ENCODE assay signal across 17 cellular contexts in the genomic region with DNA sequence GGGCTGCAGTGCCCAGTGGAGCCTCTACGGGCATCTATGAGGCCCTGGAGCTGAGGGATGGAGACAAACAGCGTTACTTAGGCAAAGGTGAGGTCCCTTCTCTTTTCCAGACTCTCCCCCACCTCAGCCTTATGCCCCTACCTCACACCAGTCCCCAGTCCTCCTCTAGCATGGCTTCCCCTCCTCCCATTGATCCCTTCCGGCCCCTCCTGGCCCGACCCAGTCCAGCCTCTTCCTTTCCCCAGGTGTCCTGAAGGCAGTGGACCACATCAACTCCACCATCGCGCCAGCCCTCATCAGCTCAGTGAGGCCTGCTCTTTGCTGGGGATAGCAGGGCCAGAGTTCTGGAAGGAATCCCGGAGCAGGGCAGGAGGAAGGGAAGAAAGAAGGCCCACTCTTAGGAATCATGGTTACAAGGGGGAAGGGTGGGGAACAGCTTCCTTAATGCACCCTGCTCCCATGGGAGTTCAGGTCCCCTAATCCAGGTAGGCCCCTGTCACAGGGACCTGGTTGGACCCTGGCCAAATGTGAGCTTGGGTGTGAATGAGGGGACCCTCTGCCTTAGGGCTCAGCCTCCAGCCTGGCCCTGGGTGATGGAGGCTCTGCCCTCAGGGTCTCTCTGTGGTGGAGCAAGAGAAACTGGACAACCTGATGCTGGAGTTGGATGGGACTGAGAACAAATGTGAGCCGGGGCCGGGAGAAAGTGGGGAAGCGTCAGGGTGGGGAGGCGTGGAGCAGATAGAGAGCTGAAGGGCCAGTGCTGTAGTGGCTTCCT. TPM values are rescaled to one million over a fixed set of nuclear protein-coding genes. Genes with fewer than 3 reads are reported as not detected.
DNase-seq lines count a peak whose midpoint lies in the region; ATAC-seq and TF ChIP-seq lines count a peak whose summit lies in the region.
"Had no signal": no experiment of that assay in that cellular context is flagged by ENCODE, and none has a peak within 500 bp of the region (broad histone marks: within the 10 kb centered on the region; RNA-seq: fewer than 3 reads in every experiment).

No MANE protein-coding gene starts in this region.

- TF ChIP-seq POLR2A in stomach (IDR thresholded peaks at IDR 0.05) = no peak

- DNase-seq in activated naive CD4-positive, alpha-beta T cell treated with anti-CD3 and anti-CD28 coated beads for 36 hours = no peak
- DNase-seq in activated naive CD4-positive, alpha-beta T cell (lab: John Stamatoyannopoulos, UW) = no peak
- DNase-seq in Panc1 (ENCODE audit: low read depth, low spot score) (no peak), glutamatergic neuron (no peak), stomach (no peak)
- DNase-seq in stimulated activated naive CD8-positive, alpha-beta T cell treated with anti-CD3 and anti-CD28 coated beads, Interleukin-15, amount 100 ng/mL, for 72 hours = no peak
- no peak for DNase-seq in stimulated activated CD4-positive, alpha-beta T cell treated with anti-CD3 and anti-CD28 coated beads, Interleukin-12 subunit alpha, Interleukin-12 subunit beta, amount 100 ng/mL, for 4 hours
- DNase-seq: DMS79, GOT3, left ventricle myocardium inferior, NCI-H1092 treated with DMSO at 0.1 percent for 48 hours, occipital lobe, uterus had no signal

- 92 to 94% (median 93%) methylated on average over 11 of the region's 11 CpGs for WGBS in stomach, 5 donors

- H3K4me1 ChIP-seq in Panc1 (ENCODE audit: control insufficient read depth, insufficient read depth, low read length) (peaks cover 4% of the 10 kb centered on the region; the same call in 1 of the 2 replicates), stomach (peaks cover 18 to 30% (median 26%) of the 10 kb centered on the region in 4 donors)
- H3K4me1 ChIP-seq: uterus had no signal

- H3K27ac Mint-ChIP-seq in activated naive CD4-positive, alpha-beta T cell treated with anti-CD3 and anti-CD28 coated beads for 36 hours = peak overlapping the region; percentile 43
- H3K27ac Mint-ChIP-seq in glutamatergic neuron (ENCODE audit: unreplicated experiment) = no peak overlapping the region
- peak overlapping the region; percentile 21 to 43 for H3K27ac Mint-ChIP-seq in stimulated activated naive CD8-positive, alpha-beta T cell treated with anti-CD3 and anti-CD28 coated beads, Interleukin-15, amount 100 ng/mL, for 72 hours

- CTCF ChIA-PET in activated naive CD4-positive, alpha-beta T cell treated with anti-CD3 and anti-CD28 coated beads for 36 hours (lab: Charles Lee) = interaction anchor here (0.6 to 0.9 kb wide), 3 partner anchors 21 to 58 kb away, joined by 3 to 7 read pairs (median 4); no protein-coding TSS in a partner anchor
- CTCF ChIA-PET in Panc1 (lab: Charles Lee) = no interaction called here

- peaks cover 25% of the 10 kb centered on the region for H3K36me3 Mint-ChIP-seq in activated naive CD4-positive, alpha-beta T cell treated with anti-CD3 and anti-CD28 coated beads for 36 hours (ENCODE audit: low read depth)
- peaks cover 4% of the 10 kb centered on the region for H3K36me3 Mint-ChIP-seq in glutamatergic neuron (ENCODE audit: unreplicated experiment)

- peak overlapping the region; percentile 89 for H3K4me3 Mint-ChIP-seq in activated naive CD4-positive, alpha-beta T cell treated with anti-CD3 and anti-CD28 coated beads for 36 hours
- peak overlapping the region; percentile 52 for H3K4me3 Mint-ChIP-seq in glutamatergic neuron (ENCODE audit: unreplicated experiment)
- peak overlapping the region in 1 of 2 donors; percentile 97 for H3K4me3 Mint-ChIP-seq in stimulated activated naive CD8-positive, alpha-beta T cell treated with anti-CD3 and anti-CD28 coated beads, Interleukin-15, amount 100 ng/mL, for 72 hours

- intact Hi-C loops in activated naive CD4-positive, alpha-beta T cell treated with anti-CD3 and anti-CD28 coated beads for 36 hours (cut with micrococcal nuclease) = no loop called here
- intact Hi-C loops in Panc1 (cut with micrococcal nuclease; ENCODE audit: unreplicated experiment) = no loop called here
- intact Hi-C loops in stomach (cut with DNase I; ENCODE audit: low total_unique reads) = no loop called here

- no peak for TF ChIP-seq EP300 in stomach (IDR thresholded peaks at IDR 0.05)

- peaks cover 36% of the 10 kb centered on the region for H3K4me1 Mint-ChIP-seq in activated naive CD4-positive, alpha-beta T cell treated with anti-CD3 and anti-CD28 coated beads for 36 hours (ENCODE audit: low read depth)
- H3K4me1 Mint-ChIP-seq in glutamatergic neuron (ENCODE audit: low read depth, unreplicated experiment) = peaks cover 10% of the 10 kb centered on the region
- H3K4me1 Mint-ChIP-seq in stimulated activated naive CD8-positive, alpha-beta T cell treated with anti-CD3 and anti-CD28 coated beads, Interleukin-15, amount 100 ng/mL, for 72 hours = peaks cover 58% of the 10 kb centered on the region

- H3K9me3 Mint-ChIP-seq in activated naive CD4-positive, alpha-beta T cell treated with anti-CD3 and anti-CD28 coated beads for 36 hours = no peaks in the 10 kb centered on the region
- peaks cover 3% of the 10 kb centered on the region for H3K9me3 Mint-ChIP-seq in glutamatergic neuron (ENCODE audit: unreplicated experiment)
- no peaks in the 10 kb centered on the region for H3K9me3 Mint-ChIP-seq in stimulated activated naive CD8-positive, alpha-beta T cell treated with anti-CD3 and anti-CD28 coated beads, Interleukin-15, amount 100 ng/mL, for 72 hours

- POLR2A ChIA-PET in Panc1 (lab: Charles Lee) = no interaction called here

- TSS peak; percentile 52 for BruUV-seq in Panc1 (replicated peaks; lab: Mats Ljungman, UMichigan)

- no peaks in the 10 kb centered on the region for H3K27me3 Mint-ChIP-seq in activated naive CD4-positive, alpha-beta T cell treated with anti-CD3 and anti-CD28 coated beads for 36 hours (ENCODE audit: low read depth)
- H3K27me3 Mint-ChIP-seq in glutamatergic neuron (ENCODE audit: unreplicated experiment) = peaks cover 19% of the 10 kb centered on the region
- no peaks in the 10 kb centered on the region for H3K27me3 Mint-ChIP-seq in stimulated activated naive CD8-positive, alpha-beta T cell treated with anti-CD3 and anti-CD28 coated beads, Interleukin-15, amount 100 ng/mL, for 72 hours

- in situ Hi-C loops in Panc1 (cut with HindIII; ENCODE audit: low pct_unique_long_range_greater_than_20kb, low sequenced_read_pairs) = no loop called here

- H3K36me3 ChIP-seq in Panc1 (ENCODE audit: control insufficient read depth, insufficient read depth, low read length) = no peaks in the 10 kb centered on the region; the same call in 1 of the 2 replicates
- H3K36me3 ChIP-seq in stomach = peaks cover 0 to 50% (median 32%) of the 10 kb centered on the region in 4 donors
- H3K36me3 ChIP-seq: breast epithelium, left ventricle myocardium inferior, uterus had no signal

- TF ChIP-seq CTCF in Panc1 (IDR thresholded peaks at IDR 0.05) = no peak
- no peak for TF ChIP-seq CTCF in glutamatergic neuron (IDR thresholded peaks at IDR 0.05; ENCODE audit: partially characterized antibody, unreplicated experiment)
- no peak for TF ChIP-seq CTCF in stomach (IDR thresholded peaks at IDR 0.05)

- no peaks in the 10 kb centered on the region for H3K9me3 ChIP-seq in Panc1 (ENCODE audit: control insufficient read depth, insufficient read depth, low read depth, low read length)
- H3K9me3 ChIP-seq in stomach = no peaks in the 10 kb centered on the region
- H3K9me3 ChIP-seq: breast epithelium, heart left ventricle, left ventricle myocardium inferior, uterus had no signal

- H3K4me3 ChIP-seq in Panc1 (ENCODE audit: low read depth in 2 of 2, low read length in 2 of 2) (no peak overlapping the region), stomach (no peak overlapping the region)
- H3K4me3 ChIP-seq: breast epithelium had no signal

- no peak overlapping the region for H3K27ac ChIP-seq in Panc1 (ENCODE audit: low read length)
- H3K27ac ChIP-seq in stomach = no peak overlapping the region
- H3K27ac ChIP-seq: breast epithelium, left ventricle myocardium inferior had no signal

- H3K27me3 ChIP-seq in Panc1 (ENCODE audit: control insufficient read depth, insufficient read depth, low read length) (no peaks in the 10 kb centered on the region), stomach (peaks cover 0 to 32% (median 11%) of the 10 kb centered on the region in 3 donors)
- H3K27me3 ChIP-seq: breast epithelium, uterus had no signal

- ATAC-seq in Panc1 (no peak), HG03175 (IDR thresholded peaks at IDR 0.05; ENCODE audit: unreplicated experiment) (no peak)
- no peak for ATAC-seq in stimulated activated naive CD8-positive, alpha-beta T cell treated with anti-CD3 and anti-CD28 coated beads, Interleukin-15, amount 100 ng/mL, for 72 hours

RNA-seq across cellular contexts. Expression of a gene that starts 2.2 kb away (rescaled TPM):
- total RNA-seq in activated naive CD4-positive, alpha-beta T cell treated with anti-CD3 and anti-CD28 coated beads for 36 hours = 100 to 1,000 TPM; 128 to 131 TPM
- total RNA-seq in Panc1 (2021; ENCODE audit: unreplicated experiment) (33.5 TPM), glutamatergic neuron (ENCODE audit: unreplicated experiment) (182 TPM), stomach (10 to 100 TPM in 2 of 5 donors, 1 to 10 TPM in 3; 2.3 to 62.9 (median 8.6) TPM)
- polyA plus RNA-seq in Panc1 (2012; ENCODE audit: insufficient read length) = 70.3 TPM
- polyA plus RNA-seq in stomach = 10 to 100 TPM in 2 of 3 donors, 1 to 10 TPM in 1; 9.3 to 19.7 (median 10.1) TPM

RNA-seq across cellular contexts. Expression of a gene that starts 11.1 kb away (rescaled TPM):
- total RNA-seq in activated naive CD4-positive, alpha-beta T cell treated with anti-CD3 and anti-CD28 coated beads for 36 hours = 10 to 100 TPM; 20.1 to 22.2 TPM
- total RNA-seq in Panc1 (2021; ENCODE audit: unreplicated experiment) = 82.3 TPM
- polyA plus RNA-seq in Panc1 (2012; ENCODE audit: insufficient read length) = 95.7 TPM
- 94.6 TPM for total RNA-seq in glutamatergic neuron (ENCODE audit: unreplicated experiment)
- 100 to 1,000 TPM in 3 of 5 donors, 10 to 100 TPM in 2; 23.3 to 694 (median 291) TPM for total RNA-seq in stomach
- polyA plus RNA-seq in stomach = 10 to 100 TPM; 44.4 to 57.4 (median 48.8) TPM

RNA-seq across cellular contexts. Expression of a gene that starts 12.0 kb away (rescaled TPM):
- total RNA-seq in activated naive CD4-positive, alpha-beta T cell treated with anti-CD3 and anti-CD28 coated beads for 36 hours = 1 to 10 TPM; 6.3 to 6.4 TPM
- total RNA-seq in Panc1 (2021; ENCODE audit: unreplicated experiment) = 6.5 TPM
- polyA plus RNA-seq in Panc1 (2012; ENCODE audit: insufficient read length) = 8.2 TPM
- total RNA-seq in glutamatergic neuron (ENCODE audit: unreplicated experiment) = 2.6 TPM
- total RNA-seq in stomach = 10 to 100 TPM in 1 of 5 donors, 1 to 10 TPM in 3, not detected in 1; 5.3 to 20.4 (median 9.0) TPM
- polyA plus RNA-seq in stomach = 10 to 100 TPM in 1 of 3 donors, 1 to 10 TPM in 2; 8.0 to 11.0 (median 9.0) TPM

RNA-seq across cellular contexts. Expression of a gene that starts 27.0 kb away (rescaled TPM):
- not detected for total RNA-seq in activated naive CD4-positive, alpha-beta T cell treated with anti-CD3 and anti-CD28 coated beads for 36 hours
- total RNA-seq in Panc1 (2021; ENCODE audit: unreplicated experiment) (not detected), glutamatergic neuron (ENCODE audit: unreplicated experiment) (not detected), stomach (not detected)
- polyA plus RNA-seq in Panc1 (2012; ENCODE audit: insufficient read length) = not detected
- not detected for polyA plus RNA-seq in stomach
- total RNA-seq: breast epithelium, heart left ventricle, left ventricle myocardium inferior, NCI-H460, occipital lobe, uterus had no signal
- polyA plus RNA-seq: heart left ventricle had no signal

RNA-seq across cellular contexts. Expression of a gene that starts 27.2 kb away (rescaled TPM):
- 100 to 1,000 TPM; 242 to 245 TPM for total RNA-seq in activated naive CD4-positive, alpha-beta T cell treated with anti-CD3 and anti-CD28 coated beads for 36 hours
- total RNA-seq in Panc1 (2021; ENCODE audit: unreplicated experiment) = 126 TPM
- polyA plus RNA-seq in Panc1 (2012; ENCODE audit: insufficient read length) = 249 TPM
- total RNA-seq in glutamatergic neuron (ENCODE audit: unreplicated experiment) = 184 TPM
- 100 to 1,000 TPM; 155 to 453 (median 306) TPM for total RNA-seq in stomach
- 100 to 1,000 TPM; 418 to 621 (median 443) TPM for polyA plus RNA-seq in stomach
